ENCODE assay signal across 15 cellular contexts in genomic region chr2:241977557-241978300, GRCh38.
A peak's percentile ranks its signal among the peaks of the same experiment; 100 is the strongest.
DNase-seq lines count a peak whose midpoint lies in the region; ATAC-seq and TF ChIP-seq lines count a peak whose summit lies in the region.
"Had no signal": no experiment of that assay in that cellular context is flagged by ENCODE, and none has a peak within 500 bp of the region (broad histone marks: within the 10 kb centered on the region; RNA-seq: fewer than 3 reads in every experiment).

No MANE protein-coding gene starts in this region.

- no peak overlapping the region for H3K56ac ChIP-seq in H9 (ENCODE audit: insufficient read length, low read depth, low read length)

- DNase-seq in GM12865 (ENCODE audit: low read depth): peak; percentile 19
- peak; percentile 5 for DNase-seq in H9
- peak; percentile 45 for DNase-seq in coronary artery (ENCODE audit: low spot score)
- peak; percentile 9 for DNase-seq in posterior vena cava (ENCODE audit: low spot score)
- no peak for DNase-seq in neural progenitor cell (ENCODE audit: low spot score)
- DNase-seq in OCI-M1 (lab: John Stamatoyannopoulos, UW): no peak
- no peak for DNase-seq in Kasumi-1 (lab: John Stamatoyannopoulos, UW)
- DNase-seq: DMS 273 treated with DMSO at 0.1 percent for 48 hours, EL, NCI-H1105, NCI-H1694 treated with DMSO at 0.1 percent for 48 hours, NCI-H446, NCI-H748 treated with DMSO at 0.1 percent for 48 hours had no signal

- H3K14ac ChIP-seq in H9 (ENCODE audit: insufficient read depth, low read length): no peak overlapping the region

- H3K36me3 ChIP-seq in neural progenitor cell: no peaks in the 10 kb centered on the region

- no peaks in the 10 kb centered on the region for H3K79me1 ChIP-seq in H9 (ENCODE audit: insufficient read depth, low read depth, low read length, poor library complexity, severe bottlenecking)

- H3K27ac ChIP-seq in H9 (ENCODE audit: insufficient read length, low read depth, low read length) (no peak overlapping the region), coronary artery (no peak overlapping the region), neural progenitor cell (no peak overlapping the region)

- H3K23me2 ChIP-seq in H9 (ENCODE audit: insufficient read length, low read depth, low read length, poor library complexity, severe bottlenecking): no peaks in the 10 kb centered on the region

- H2AFZ ChIP-seq in H9 (ENCODE audit: low read length) (no peak overlapping the region), neural progenitor cell (replicated peaks) (no peak overlapping the region)
- H2AFZ ChIP-seq: GM23338 had no signal

- no peak overlapping the region for H3K18ac ChIP-seq in H9 (ENCODE audit: insufficient read length, low read depth, low read length)

- H3K27ac Mint-ChIP-seq in H9 (no peak overlapping the region), neural progenitor cell (no peak overlapping the region)
- H3K27ac Mint-ChIP-seq: GM23338 had no signal

- H4K20me1 ChIP-seq in H9 (ENCODE audit: control insufficient read depth, insufficient read depth, insufficient read length) (no peaks in the 10 kb centered on the region), neural progenitor cell (ENCODE audit: low read depth) (no peaks in the 10 kb centered on the region)

- H3T11ph ChIP-seq in H9 (ENCODE audit: low read length): no peak overlapping the region

- H3K27me3 Mint-ChIP-seq in H9 (ENCODE audit: low read depth): peaks cover 2% of the 10 kb centered on the region; the same call in 1 of the 2 replicates
- H3K27me3 Mint-ChIP-seq in neural progenitor cell (ENCODE audit: insufficient read depth, low read depth): peaks cover 4% of the 10 kb centered on the region

- intact Hi-C loops in posterior vena cava (cut with DNase I): no loop called here

- no peak overlapping the region for H2BK15ac ChIP-seq in H9 (ENCODE audit: low read depth, low read length)

- no peak overlapping the region for H2BK20ac ChIP-seq in H9 (ENCODE audit: low read depth, low read length, poor library complexity, severe bottlenecking)

- no peaks in the 10 kb centered on the region for H3K4me1 Mint-ChIP-seq in H9
- peaks cover 5% of the 10 kb centered on the region for H3K4me1 Mint-ChIP-seq in neural progenitor cell
- H3K4me1 Mint-ChIP-seq: GM23338 had no signal

- no peak overlapping the region for H3K9ac ChIP-seq in H9 (ENCODE audit: extremely low read depth, insufficient read length, low read length)
- H3K9ac ChIP-seq in neural progenitor cell: no peak overlapping the region

- H4K5ac ChIP-seq in H9 (ENCODE audit: insufficient read length, low read depth, low read length): no peak overlapping the region

- no peaks in the 10 kb centered on the region for H3K4me1 ChIP-seq in H9 (ENCODE audit: insufficient read depth, low read length)
- H3K4me1 ChIP-seq in neural progenitor cell: no peaks in the 10 kb centered on the region

- ATAC-seq in GM21723 (IDR thresholded peaks at IDR 0.05; ENCODE audit: unreplicated experiment): no peak
- ATAC-seq: GM23338 had no signal

- H2AK5ac ChIP-seq in H9 (ENCODE audit: insufficient read length, low read length): no peak overlapping the region

- H3K9me3 Mint-ChIP-seq in H9 (no peaks in the 10 kb centered on the region), neural progenitor cell (no peaks in the 10 kb centered on the region)
- H3K9me3 Mint-ChIP-seq: GM23338 had no signal

- no peak overlapping the region for H3K4me3 Mint-ChIP-seq in H9
- H3K4me3 Mint-ChIP-seq in neural progenitor cell: no peak overlapping the region
- H3K4me3 Mint-ChIP-seq: GM23338 had no signal

- H3K79me2 ChIP-seq in H9 (ENCODE audit: insufficient read depth, low read length): no peaks in the 10 kb centered on the region
- no peaks in the 10 kb centered on the region for H3K79me2 ChIP-seq in neural progenitor cell (ENCODE audit: low read depth)

- no peak for TF ChIP-seq CTCF in GM12865 (IDR thresholded peaks at IDR 0.05; ENCODE audit: insufficient read depth, low read depth, low read length, missing control alignments)
- TF ChIP-seq CTCF in H9 (conservative IDR thresholded peaks at IDR 0.05): no peak
- no peak for TF ChIP-seq CTCF in coronary artery (IDR thresholded peaks at IDR 0.05)
- no peak for TF ChIP-seq CTCF in neural progenitor cell (IDR thresholded peaks at IDR 0.05)

- no peak overlapping the region for H2BK12ac ChIP-seq in H9 (ENCODE audit: insufficient read length, low read depth, low read length)

- no peak overlapping the region for H4K8ac ChIP-seq in H9 (replicated peaks; ENCODE audit: insufficient read length, low read depth, low read length)

- H3K23ac ChIP-seq in H9 (ENCODE audit: insufficient read length, low read depth, low read length): no peak overlapping the region

- H3K9me3 ChIP-seq in H9 (ENCODE audit: control insufficient read depth, low read depth, low read length) (no peaks in the 10 kb centered on the region), neural progenitor cell (ENCODE audit: low read depth) (no peaks in the 10 kb centered on the region)

- WGBS in H9 (ENCODE audit: extremely low coverage, insufficient read length, low lambda C conversion rate): no CpG with 5 or more reads among the region's 14 CpGs

- H4K91ac ChIP-seq in H9 (ENCODE audit: insufficient read length, low read depth, low read length): no peak overlapping the region

- no peaks in the 10 kb centered on the region for H3F3A ChIP-seq in neural progenitor cell (ENCODE audit: low read depth)

- H3K4me3 ChIP-seq in GM12865 (ENCODE audit: low read depth, low read length) (no peak overlapping the region), coronary artery (no peak overlapping the region), neural progenitor cell (no peak overlapping the region)
- H3K4me3 ChIP-seq: GM23338 had no signal

- H3K27me3 ChIP-seq in H9 (ENCODE audit: insufficient read depth, low read length) (no peaks in the 10 kb centered on the region), neural progenitor cell (no peaks in the 10 kb centered on the region)

- H3K36me3 Mint-ChIP-seq in H9 (ENCODE audit: insufficient read depth in 1 of 3, low read depth in 3 of 3) (peaks cover 5 to 12% (median 5%) of the 10 kb centered on the region in 3 experiments), neural progenitor cell (no peaks in the 10 kb centered on the region)

- H3K4me2 ChIP-seq in H9 (ENCODE audit: insufficient read depth, insufficient read length, low read length) (no peak overlapping the region), neural progenitor cell (no peak overlapping the region)
- H3K4me2 ChIP-seq: GM23338 had no signal

- H2BK120ac ChIP-seq in H9 (ENCODE audit: low read depth, low read length, poor library complexity, severe bottlenecking): no peak overlapping the region

- no peak overlapping the region for H3K4ac ChIP-seq in H9 (ENCODE audit: low read depth, low read length)

- H2BK5ac ChIP-seq in H9 (ENCODE audit: insufficient read length, low read length): no peak overlapping the region

Comparison
In these comparisons a context has a peak if more than half of its experiments do, and no peak if none do; other contexts are left out.
1. DNase-seq: peak in GM12865 (single experiment), H9 (single experiment), coronary artery (single experiment) and posterior vena cava (single experiment); none in neural progenitor cell (single experiment), OCI-M1 (single experiment) and Kasumi-1 (0 of 2).